Comparison of ENCODE assay signal across 1 cellular context in genomic region chr11:72112541-72113136, GRCh38.
A peak's percentile ranks its signal among the peaks of the same experiment; 100 is the strongest.
TF ChIP-seq lines count a peak whose summit lies in the region.

ANAPC15 (minus strand) TSS chr11:72112695; CDS start chr11:72111276, 1,419 bp downstream.

TF ChIP-seq in HepG2, 621 proteins besides CTCF, POLR2A, EP300 and RAD21 (continued from another document and continues in another):
- TF ChIP-seq IRF1 (CRISPR knock-in tag; IDR thresholded peaks at IDR 0.05; ENCODE audit: low read depth) = no peak
- 0 out of 2 replicates have a peak, but pooled peaks have one; percentile 47 for TF ChIP-seq ZNF230 (CRISPR knock-in tag; IDR thresholded peaks at IDR 0.05)
- no peak for TF ChIP-seq FOXK2 (IDR thresholded peaks at IDR 0.05)
- no peak for TF ChIP-seq ZBTB8A (CRISPR knock-in tag; IDR thresholded peaks at IDR 0.05; ENCODE audit: borderline replicate concordance, low read depth)
- no peak for TF ChIP-seq ZNF441 (CRISPR knock-in tag; IDR thresholded peaks at IDR 0.05; ENCODE audit: borderline replicate concordance)
- no peak for TF ChIP-seq ZNF432 (CRISPR knock-in tag; IDR thresholded peaks at IDR 0.05; ENCODE audit: borderline replicate concordance)
- no peak for TF ChIP-seq ZNF644 (CRISPR knock-in tag; IDR thresholded peaks at IDR 0.05; ENCODE audit: low read depth)
- TF ChIP-seq PPARG (CRISPR knock-in tag; conservative IDR thresholded peaks at IDR 0.05) = 0 out of 2 replicates have a peak, but pooled peaks have one; percentile 26
- 0 out of 2 replicates have a peak, but pooled peaks have one; percentile 53 for TF ChIP-seq E2F5 (CRISPR knock-in tag; conservative IDR thresholded peaks at IDR 0.05)
- TF ChIP-seq SKIL (CRISPR knock-in tag; IDR thresholded peaks at IDR 0.05; ENCODE audit: borderline replicate concordance) = no peak
- peak; percentile 77; the same call in 1 of the 2 replicates for TF ChIP-seq KLF6 (CRISPR knock-in tag; IDR thresholded peaks at IDR 0.05)
- TF ChIP-seq CHD2 (IDR thresholded peaks at IDR 0.05; ENCODE audit: low read depth, low read length) = no peak
- no peak; the same call in 1 of the 2 replicates for TF ChIP-seq KLF12 (CRISPR knock-in tag; IDR thresholded peaks at IDR 0.05; ENCODE audit: borderline replicate concordance)
- TF ChIP-seq, protein P1, sequence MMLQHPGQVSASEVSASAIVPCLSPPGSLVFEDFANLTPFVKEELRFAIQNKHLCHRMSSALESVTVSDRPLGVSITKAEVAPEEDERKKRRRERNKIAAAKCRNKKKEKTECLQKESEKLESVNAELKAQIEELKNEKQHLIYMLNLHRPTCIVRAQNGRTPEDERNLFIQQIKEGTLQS (CRISPR knock-in tag; IDR thresholded peaks at IDR 0.05) = no peak
- TF ChIP-seq ZFP90 (CRISPR knock-in tag; IDR thresholded peaks at IDR 0.05; ENCODE audit: borderline replicate concordance) = peak; percentile 82; the same call in 1 of the 2 replicates
- 0 out of 2 replicates have a peak, but pooled peaks have one; percentile 83 for TF ChIP-seq ZNF276 (CRISPR knock-in tag; IDR thresholded peaks at IDR 0.05; ENCODE audit: low read depth)
- no peak for TF ChIP-seq ZBTB20 (CRISPR knock-in tag; IDR thresholded peaks at IDR 0.05; ENCODE audit: borderline replicate concordance, low read depth)
- TF ChIP-seq SATB2 (CRISPR knock-in tag; IDR thresholded peaks at IDR 0.05) = no peak
- peak; percentile 63; the same call in 1 of the 2 replicates for TF ChIP-seq GMEB1 (CRISPR knock-in tag; IDR thresholded peaks at IDR 0.05; ENCODE audit: borderline replicate concordance)
- 0 out of 2 replicates have a peak, but pooled peaks have one; percentile 51 for TF ChIP-seq ZNF878 (CRISPR knock-in tag; IDR thresholded peaks at IDR 0.05)
- no peak for TF ChIP-seq KDM4B (CRISPR knock-in tag; IDR thresholded peaks at IDR 0.05)
- TF ChIP-seq ZBTB3 (CRISPR knock-in tag; IDR thresholded peaks at IDR 0.05; ENCODE audit: borderline replicate concordance, low read depth) = no peak
- no peak for TF ChIP-seq ZNF660 (CRISPR knock-in tag; IDR thresholded peaks at IDR 0.05; ENCODE audit: borderline replicate concordance, low read depth)
- TF ChIP-seq ZNF550 (CRISPR knock-in tag; IDR thresholded peaks at IDR 0.05; ENCODE audit: borderline replicate concordance) = no peak
- no peak for TF ChIP-seq HNRNPK (IDR thresholded peaks at IDR 0.05; ENCODE audit: low read depth, low read length, poor library complexity, severe bottlenecking)
- TF ChIP-seq FOXO4 (CRISPR knock-in tag; conservative IDR thresholded peaks at IDR 0.05) = no peak
- TF ChIP-seq SNAPC5 (CRISPR knock-in tag; IDR thresholded peaks at IDR 0.05; ENCODE audit: borderline replicate concordance) = no peak
- peak; percentile 39 for TF ChIP-seq POGZ (CRISPR knock-in tag; IDR thresholded peaks at IDR 0.05)
- TF ChIP-seq ZNF574 (CRISPR knock-in tag; IDR thresholded peaks at IDR 0.05) = peak; percentile 76
- no peak for TF ChIP-seq ZNF30 (CRISPR knock-in tag; IDR thresholded peaks at IDR 0.05)
- peak; percentile 85 for TF ChIP-seq ZNF652 (CRISPR knock-in tag; IDR thresholded peaks at IDR 0.05; ENCODE audit: borderline replicate concordance, low read depth)
- no peak for TF ChIP-seq CBX1 (IDR thresholded peaks at IDR 0.05; ENCODE audit: low read depth)
- TF ChIP-seq SRSF9 (IDR thresholded peaks at IDR 0.05; ENCODE audit: borderline replicate concordance, insufficient read depth, low read depth, low read length, poor library complexity, severe bottlenecking) = no peak
- no peak; the same call in 1 of the 2 replicates for TF ChIP-seq ZNF503 (CRISPR knock-in tag; IDR thresholded peaks at IDR 0.05)
- TF ChIP-seq, protein P2, sequence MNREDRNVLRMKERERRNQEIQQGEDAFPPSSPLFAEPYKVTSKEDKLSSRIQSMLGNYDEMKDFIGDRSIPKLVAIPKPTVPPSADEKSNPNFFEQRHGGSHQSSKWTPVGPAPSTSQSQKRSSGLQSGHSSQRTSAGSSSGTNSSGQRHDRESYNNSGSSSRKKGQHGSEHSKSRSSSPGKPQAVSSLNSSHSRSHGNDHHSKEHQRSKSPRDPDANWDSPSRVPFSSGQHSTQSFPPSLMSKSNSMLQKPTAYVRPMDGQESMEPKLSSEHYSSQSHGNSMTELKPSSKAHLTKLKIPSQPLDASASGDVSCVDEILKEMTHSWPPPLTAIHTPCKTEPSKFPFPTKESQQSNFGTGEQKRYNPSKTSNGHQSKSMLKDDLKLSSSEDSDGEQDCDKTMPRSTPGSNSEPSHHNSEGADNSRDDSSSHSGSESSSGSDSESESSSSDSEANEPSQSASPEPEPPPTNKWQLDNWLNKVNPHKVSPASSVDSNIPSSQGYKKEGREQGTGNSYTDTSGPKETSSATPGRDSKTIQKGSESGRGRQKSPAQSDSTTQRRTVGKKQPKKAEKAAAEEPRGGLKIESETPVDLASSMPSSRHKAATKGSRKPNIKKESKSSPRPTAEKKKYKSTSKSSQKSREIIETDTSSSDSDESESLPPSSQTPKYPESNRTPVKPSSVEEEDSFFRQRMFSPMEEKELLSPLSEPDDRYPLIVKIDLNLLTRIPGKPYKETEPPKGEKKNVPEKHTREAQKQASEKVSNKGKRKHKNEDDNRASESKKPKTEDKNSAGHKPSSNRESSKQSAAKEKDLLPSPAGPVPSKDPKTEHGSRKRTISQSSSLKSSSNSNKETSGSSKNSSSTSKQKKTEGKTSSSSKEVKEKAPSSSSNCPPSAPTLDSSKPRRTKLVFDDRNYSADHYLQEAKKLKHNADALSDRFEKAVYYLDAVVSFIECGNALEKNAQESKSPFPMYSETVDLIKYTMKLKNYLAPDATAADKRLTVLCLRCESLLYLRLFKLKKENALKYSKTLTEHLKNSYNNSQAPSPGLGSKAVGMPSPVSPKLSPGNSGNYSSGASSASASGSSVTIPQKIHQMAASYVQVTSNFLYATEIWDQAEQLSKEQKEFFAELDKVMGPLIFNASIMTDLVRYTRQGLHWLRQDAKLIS (CRISPR knock-in tag; IDR thresholded peaks at IDR 0.05) = no peak
- no peak for TF ChIP-seq ZNF770 (CRISPR knock-in tag; IDR thresholded peaks at IDR 0.05)
- TF ChIP-seq NCOA5 (CRISPR knock-in tag; IDR thresholded peaks at IDR 0.05) = no peak
